In the genomic region with DNA sequence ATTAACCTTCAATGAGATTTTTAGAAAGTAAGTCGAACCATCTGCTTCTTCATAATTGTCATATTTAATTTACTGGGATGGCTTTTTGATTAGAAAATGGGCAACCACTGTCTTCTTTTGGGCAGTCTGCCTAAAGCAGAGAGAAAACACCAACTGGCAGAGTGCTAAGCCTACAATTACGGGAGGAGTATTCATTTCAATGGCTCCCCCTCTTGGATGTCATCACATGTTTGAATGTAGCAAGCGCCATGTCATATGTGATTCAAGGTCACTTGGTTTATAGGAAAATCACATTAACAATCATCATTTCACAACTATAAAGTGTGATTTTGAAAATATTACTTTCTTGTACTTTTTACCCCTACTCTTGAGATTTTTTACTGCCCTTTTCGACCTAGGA, we compare ENCODE assay signal across 22 cellular contexts.
DNase-seq lines count a peak whose midpoint lies in the region; ATAC-seq and TF ChIP-seq lines count a peak whose summit lies in the region.
"Had no signal": no experiment of that assay in that cellular context is flagged by ENCODE, and none has a peak within 500 bp of the region (broad histone marks: within the 10 kb centered on the region; RNA-seq: fewer than 3 reads in every experiment).

No MANE protein-coding gene starts in this region.

- no peak overlapping the region for H3K4me3 ChIP-seq in breast epithelium
- H3K4me3 ChIP-seq: A549; BLaER1 treated with 17β-estradiol and CSF1 and Interleukin-3, amounts not matched to agents 10 nM and 100 nM; GM12878; HAP-1 had no signal

- ATAC-seq in GM21447 (IDR thresholded peaks at IDR 0.05; ENCODE audit: unreplicated experiment): no peak
- ATAC-seq in natural killer cell treated with Interleukin-12 subunit alpha and Interleukin-12 subunit beta and Interleukin-15 and Interleukin-18, amount 100 ng/mL, for 72 hours: no peak
- ATAC-seq: A549, GM12878 had no signal

- no peak for TF ChIP-seq CTCF in breast epithelium (IDR thresholded peaks at IDR 0.05)

- no peaks in the 10 kb centered on the region for H3K36me3 Mint-ChIP-seq in natural killer cell treated with Interleukin-12 subunit alpha and Interleukin-12 subunit beta and Interleukin-15 and Interleukin-18, amount 100 ng/mL, for 72 hours
- H3K36me3 Mint-ChIP-seq: CD14-positive monocyte; CD8-positive, alpha-beta memory T cell had no signal

- H3K4me1 Mint-ChIP-seq in natural killer cell treated with Interleukin-12 subunit alpha and Interleukin-12 subunit beta and Interleukin-15 and Interleukin-18, amount 100 ng/mL, for 72 hours (ENCODE audit: low read depth in 2 of 2): no peaks in the 10 kb centered on the region
- H3K4me1 Mint-ChIP-seq: CD14-positive monocyte; CD8-positive, alpha-beta memory T cell had no signal

- peaks cover 0 to 6% of the 10 kb centered on the region in 2 donors for H3K27me3 Mint-ChIP-seq in natural killer cell treated with Interleukin-12 subunit alpha and Interleukin-12 subunit beta and Interleukin-15 and Interleukin-18, amount 100 ng/mL, for 72 hours
- H3K27me3 Mint-ChIP-seq: CD4-positive, alpha-beta T cell; CD8-positive, alpha-beta memory T cell had no signal

- no peak overlapping the region for H3K27ac Mint-ChIP-seq in natural killer cell treated with Interleukin-12 subunit alpha and Interleukin-12 subunit beta and Interleukin-15 and Interleukin-18, amount 100 ng/mL, for 72 hours
- H3K27ac Mint-ChIP-seq: CD14-positive monocyte; CD4-positive, alpha-beta T cell; CD8-positive, alpha-beta memory T cell; HFFc6 had no signal

- no peaks in the 10 kb centered on the region for H3K4me1 ChIP-seq in breast epithelium
- H3K4me1 ChIP-seq: A549; BE2C; BLaER1 treated with 17β-estradiol and CSF1 and Interleukin-3, amounts not matched to agents 10 nM and 100 nM; HAP-1 had no signal

- no peak overlapping the region for H3K4me3 Mint-ChIP-seq in natural killer cell treated with Interleukin-12 subunit alpha and Interleukin-12 subunit beta and Interleukin-15 and Interleukin-18, amount 100 ng/mL, for 72 hours
- H3K4me3 Mint-ChIP-seq: CD14-positive monocyte; CD4-positive, alpha-beta T cell; CD8-positive, alpha-beta memory T cell; HFFc6 had no signal

- H3K9me3 ChIP-seq in breast epithelium: no peaks in the 10 kb centered on the region
- H3K9me3 ChIP-seq: A549; BE2C; BLaER1 treated with 17β-estradiol and CSF1 and Interleukin-3, amounts not matched to agents 10 nM and 100 nM; HAP-1 had no signal

- TF ChIP-seq POLR2A in breast epithelium (IDR thresholded peaks at IDR 0.05): no peak

- H3K36me3 ChIP-seq in breast epithelium: no peaks in the 10 kb centered on the region
- H3K36me3 ChIP-seq: BE2C; BLaER1 treated with 17β-estradiol and CSF1 and Interleukin-3, amounts not matched to agents 10 nM and 100 nM; HAP-1 had no signal

- H3K27ac ChIP-seq in breast epithelium: no peak overlapping the region
- H3K27ac ChIP-seq: A549; BLaER1 treated with 17β-estradiol and CSF1 and Interleukin-3, amounts not matched to agents 10 nM and 100 nM had no signal

- peaks cover 4% of the 10 kb centered on the region for H3K9me3 Mint-ChIP-seq in natural killer cell treated with Interleukin-12 subunit alpha and Interleukin-12 subunit beta and Interleukin-15 and Interleukin-18, amount 100 ng/mL, for 72 hours
- H3K9me3 Mint-ChIP-seq: CD4-positive, alpha-beta T cell; HFFc6 had no signal

- intact Hi-C loops in breast epithelium (cut with DNase I; ENCODE audit: low total_unique reads): no loop called here

- peak; percentile 32 for DNase-seq in D341Med (ENCODE audit: low spot score)
- peak; percentile 30 for DNase-seq in NCI-H1105 treated with DMSO at 0.1 percent for 48 hours (lab: John Stamatoyannopoulos, UW)
- peak; percentile 70 for DNase-seq in NCI-H69 (lab: John Stamatoyannopoulos, UW)
- no peak for DNase-seq in breast epithelium (ENCODE audit: low spot score in 2 of 2)
- no peak for DNase-seq in natural killer cell treated with Interleukin-12 subunit alpha and Interleukin-12 subunit beta and Interleukin-15 and Interleukin-18, amount 100 ng/mL, for 72 hours (ENCODE audit: low spot score)
- DNase-seq: 8988T; ACHN; AML-193; BE2C; CD4-positive, alpha-beta T cell; CD8-positive, alpha-beta memory T cell; DMS79; EL; GDM1; GOT3; HFFc6 had no signal

- peaks cover 0 to 16% of the 10 kb centered on the region in 2 donors for H3K27me3 ChIP-seq in breast epithelium
- H3K27me3 ChIP-seq: BE2C had no signal

Comparison
In these comparisons a context has a peak if more than half of its experiments do, and no peak if none do; other contexts are left out.
1. DNase-seq: peak in D341Med (single experiment), NCI-H1105 treated with DMSO at 0.1 percent for 48 hours (single experiment) and NCI-H69 (single experiment); none in breast epithelium (0 of 2) and natural killer cell treated with Interleukin-12 subunit alpha and Interleukin-12 subunit beta and Interleukin-15 and Interleukin-18, amount 100 ng/mL, for 72 hours (single experiment).